Comparison of ENCODE assay signal across 14 cellular contexts in genomic region chr6:104638841-104639290, GRCh38.
DNase-seq lines count a peak whose midpoint lies in the region; ATAC-seq and TF ChIP-seq lines count a peak whose summit lies in the region.
"Had no signal": no experiment of that assay in that cellular context is flagged by ENCODE, and none has a peak within 500 bp of the region (broad histone marks: within the 10 kb centered on the region; RNA-seq: fewer than 3 reads in every experiment).

No MANE protein-coding gene starts in this region.

- CTCF ChIA-PET in Panc1 (lab: Charles Lee): no interaction called here

- H3K79me2 ChIP-seq in DND-41 (ENCODE audit: insufficient read depth, low read length) (no peaks in the 10 kb centered on the region), parathyroid adenoma (no peaks in the 10 kb centered on the region)

- H3K9me3 ChIP-seq in DND-41 (ENCODE audit: insufficient read depth, low read length, severe bottlenecking) (no peaks in the 10 kb centered on the region), Panc1 (ENCODE audit: control insufficient read depth, insufficient read depth, low read depth, low read length) (no peaks in the 10 kb centered on the region), parathyroid adenoma (ENCODE audit: control insufficient read depth, low read length) (no peaks in the 10 kb centered on the region)
- H3K9me3 ChIP-seq: BE2C, SJSA1 had no signal

- BruUV-seq in Panc1 (replicated peaks; lab: Mats Ljungman, UMichigan): no TSS peak

- in situ Hi-C loops in Panc1 (cut with HindIII; ENCODE audit: low pct_unique_long_range_greater_than_20kb, low sequenced_read_pairs): no loop called here

- H3K36me3 ChIP-seq in DND-41 (ENCODE audit: insufficient read depth, low read length): no peaks in the 10 kb centered on the region
- H3K36me3 ChIP-seq in Panc1 (ENCODE audit: control insufficient read depth, insufficient read depth, low read length): no peaks in the 10 kb centered on the region
- no peaks in the 10 kb centered on the region for H3K36me3 ChIP-seq in parathyroid adenoma (ENCODE audit: control insufficient read depth, insufficient read depth, low read length)
- no peaks in the 10 kb centered on the region for H3K36me3 ChIP-seq in H7 (replicated peaks; ENCODE audit: control insufficient read depth, insufficient read depth, low read length)
- H3K36me3 ChIP-seq: BE2C, SJSA1 had no signal

- H3K4me2 ChIP-seq in DND-41 (ENCODE audit: insufficient read depth, low read length) (no peak overlapping the region), parathyroid adenoma (ENCODE audit: low read length) (no peak overlapping the region)

- POLR2A ChIA-PET in Panc1 (lab: Charles Lee): no interaction called here

- H3K4me3 ChIP-seq in DND-41 (ENCODE audit: low read depth in 1 of 2, low read length in 2 of 2): no peak overlapping the region
- H3K4me3 ChIP-seq in Panc1 (ENCODE audit: low read depth in 2 of 2, low read length in 2 of 2): no peak overlapping the region
- no peak overlapping the region for H3K4me3 ChIP-seq in fibroblast of pulmonary artery (replicated peaks; ENCODE audit: low read depth, low read length)
- no peak overlapping the region for H3K4me3 ChIP-seq in parathyroid adenoma (ENCODE audit: low read depth, low read length)
- no peak overlapping the region for H3K4me3 ChIP-seq in H7 (ENCODE audit: insufficient read depth, low read depth, low read length)
- H3K4me3 ChIP-seq: SJSA1 had no signal

- H3K27me3 ChIP-seq in DND-41 (ENCODE audit: insufficient read depth, low read length, poor library complexity) (no peaks in the 10 kb centered on the region), Panc1 (ENCODE audit: control insufficient read depth, insufficient read depth, low read length) (no peaks in the 10 kb centered on the region), parathyroid adenoma (ENCODE audit: control insufficient read depth, insufficient read depth, low read length) (no peaks in the 10 kb centered on the region), H7 (ENCODE audit: control insufficient read depth, insufficient read depth, low read length) (no peaks in the 10 kb centered on the region)
- H3K27me3 ChIP-seq: BE2C, SJSA1 had no signal

- H2AFZ ChIP-seq in DND-41 (ENCODE audit: low read depth, low read length) (no peak overlapping the region), parathyroid adenoma (no peak overlapping the region)

- no peak overlapping the region for H3K9ac ChIP-seq in DND-41 (ENCODE audit: low read depth, low read length)
- no peak overlapping the region for H3K9ac ChIP-seq in parathyroid adenoma

- H3K4me1 ChIP-seq in DND-41 (ENCODE audit: insufficient read depth, low read length) (peaks cover 13% of the 10 kb centered on the region), Panc1 (ENCODE audit: control insufficient read depth, insufficient read depth, low read length) (no peaks in the 10 kb centered on the region), parathyroid adenoma (no peaks in the 10 kb centered on the region)

- no peaks in the 10 kb centered on the region for H4K20me1 ChIP-seq in DND-41 (ENCODE audit: insufficient read depth, low read length)

- ATAC-seq in DND-41 (ENCODE audit: insufficient read depth, low read depth) (peak; percentile 54), Panc1 (0 out of 2 replicates have a peak, but pooled peaks have one; percentile 45), HG02870 (IDR thresholded peaks at IDR 0.05; ENCODE audit: unreplicated experiment) (no peak)

- DNase-seq in DND-41 (no peak), Panc1 (ENCODE audit: low read depth, low spot score) (no peak), fibroblast of pulmonary artery (ENCODE audit: low read depth) (peak; percentile 97), H7 (no peak), D341Med (ENCODE audit: low spot score) (no peak)
- DNase-seq in stimulated activated CD4-positive, alpha-beta T cell treated with anti-CD3 and anti-CD28 coated beads, Interleukin-12 subunit alpha, Interleukin-12 subunit beta, amount 100 ng/mL, for 4 hours: no peak
- DNase-seq: activated CD4-positive, alpha-beta T cell treated with anti-CD3 and anti-CD28 coated beads, Interleukin-2, amount 10 ng/mL, durations not matched to agents 24 days and 14 days; activated gamma-delta T cell treated with Interleukin-2 at 50 U/mL for 16 hours; BE2C; effector memory CD4-positive, alpha-beta T cell; NCI-H2081 treated with DMSO at 0.1 percent for 48 hours had no signal

- H3K27ac ChIP-seq in DND-41 (ENCODE audit: low read length) (no peak overlapping the region), Panc1 (ENCODE audit: low read length) (no peak overlapping the region), parathyroid adenoma (peak overlapping the region; percentile 33)
- H3K27ac ChIP-seq: SJSA1 had no signal

- TF ChIP-seq CTCF in DND-41 (IDR thresholded peaks at IDR 0.05; ENCODE audit: borderline replicate concordance, extremely low read depth, low read length, poor library complexity, severe bottlenecking) (no peak), Panc1 (IDR thresholded peaks at IDR 0.05) (no peak), fibroblast of pulmonary artery (IDR thresholded peaks at IDR 0.05; ENCODE audit: low read length, missing control alignments) (no peak), parathyroid adenoma (IDR thresholded peaks at IDR 0.05) (no peak)

- intact Hi-C loops in Panc1 (cut with micrococcal nuclease; ENCODE audit: unreplicated experiment): no loop called here
